1 cellular context compared by ENCODE assay signal in the genomic region with DNA sequence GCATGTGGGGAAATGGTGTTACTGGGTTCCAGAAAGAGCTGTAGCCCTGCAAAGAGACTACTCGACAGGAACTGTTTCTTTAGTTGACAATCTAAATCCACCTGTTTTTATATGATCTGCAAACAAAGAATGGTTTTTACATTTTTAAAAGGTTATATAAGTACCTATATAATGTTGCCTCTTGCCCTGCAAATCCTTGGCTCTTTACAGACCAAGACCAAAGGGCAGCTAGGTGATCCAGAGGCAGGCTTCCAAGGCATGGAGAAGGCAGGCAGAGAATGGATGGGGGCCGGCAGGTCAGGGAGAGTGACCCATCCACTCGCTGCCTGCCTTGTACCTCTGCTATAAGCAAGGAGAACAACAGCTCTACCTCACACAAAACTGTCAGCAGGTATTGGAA.
TF ChIP-seq lines count a peak whose summit lies in the region.

No MANE protein-coding gene starts in this region.

TF ChIP-seq in IMR-90, 13 proteins besides CTCF, POLR2A, EP300 and RAD21:
- no peak for TF ChIP-seq NFE2L2 (IDR thresholded peaks at IDR 0.05; ENCODE audit: low read depth, low read length)
- no peak for TF ChIP-seq FOS (IDR thresholded peaks at IDR 0.05; ENCODE audit: low read depth, low read length)
- TF ChIP-seq MXI1 (IDR thresholded peaks at IDR 0.05; ENCODE audit: borderline replicate concordance, low read depth, low read length), result no peak
- TF ChIP-seq MAZ (IDR thresholded peaks at IDR 0.05; ENCODE audit: borderline replicate concordance, low read depth, low read length), result no peak
- no peak for TF ChIP-seq CEBPB (IDR thresholded peaks at IDR 0.05; ENCODE audit: low read depth, low read length)
- no peak for TF ChIP-seq CHD1 (IDR thresholded peaks at IDR 0.05; ENCODE audit: low read depth, low read length)
- TF ChIP-seq BHLHE40 (IDR thresholded peaks at IDR 0.05; ENCODE audit: low read depth, low read length), result no peak
- no peak for TF ChIP-seq MAFK (IDR thresholded peaks at IDR 0.05; ENCODE audit: low read depth, low read length)
- TF ChIP-seq SMC3 (IDR thresholded peaks at IDR 0.05; ENCODE audit: low read depth, low read length), result no peak
- no peak for TF ChIP-seq RFX5 (IDR thresholded peaks at IDR 0.05; ENCODE audit: low read depth, low read length)
- TF ChIP-seq RCOR1 (IDR thresholded peaks at IDR 0.05; ENCODE audit: insufficient replicate concordance, low read length), result no peak
- TF ChIP-seq, protein P1, sequence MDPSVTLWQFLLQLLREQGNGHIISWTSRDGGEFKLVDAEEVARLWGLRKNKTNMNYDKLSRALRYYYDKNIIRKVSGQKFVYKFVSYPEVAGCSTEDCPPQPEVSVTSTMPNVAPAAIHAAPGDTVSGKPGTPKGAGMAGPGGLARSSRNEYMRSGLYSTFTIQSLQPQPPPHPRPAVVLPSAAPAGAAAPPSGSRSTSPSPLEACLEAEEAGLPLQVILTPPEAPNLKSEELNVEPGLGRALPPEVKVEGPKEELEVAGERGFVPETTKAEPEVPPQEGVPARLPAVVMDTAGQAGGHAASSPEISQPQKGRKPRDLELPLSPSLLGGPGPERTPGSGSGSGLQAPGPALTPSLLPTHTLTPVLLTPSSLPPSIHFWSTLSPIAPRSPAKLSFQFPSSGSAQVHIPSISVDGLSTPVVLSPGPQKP (IDR thresholded peaks at IDR 0.05; ENCODE audit: borderline replicate concordance, low read depth, low read length), result no peak
- TF ChIP-seq, protein P2, sequence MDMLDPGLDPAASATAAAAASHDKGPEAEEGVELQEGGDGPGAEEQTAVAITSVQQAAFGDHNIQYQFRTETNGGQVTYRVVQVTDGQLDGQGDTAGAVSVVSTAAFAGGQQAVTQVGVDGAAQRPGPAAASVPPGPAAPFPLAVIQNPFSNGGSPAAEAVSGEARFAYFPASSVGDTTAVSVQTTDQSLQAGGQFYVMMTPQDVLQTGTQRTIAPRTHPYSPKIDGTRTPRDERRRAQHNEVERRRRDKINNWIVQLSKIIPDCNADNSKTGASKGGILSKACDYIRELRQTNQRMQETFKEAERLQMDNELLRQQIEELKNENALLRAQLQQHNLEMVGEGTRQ (IDR thresholded peaks at IDR 0.05; ENCODE audit: low read depth, low read length), result no peak
